9 cellular contexts compared by ENCODE assay signal in the genomic region with DNA sequence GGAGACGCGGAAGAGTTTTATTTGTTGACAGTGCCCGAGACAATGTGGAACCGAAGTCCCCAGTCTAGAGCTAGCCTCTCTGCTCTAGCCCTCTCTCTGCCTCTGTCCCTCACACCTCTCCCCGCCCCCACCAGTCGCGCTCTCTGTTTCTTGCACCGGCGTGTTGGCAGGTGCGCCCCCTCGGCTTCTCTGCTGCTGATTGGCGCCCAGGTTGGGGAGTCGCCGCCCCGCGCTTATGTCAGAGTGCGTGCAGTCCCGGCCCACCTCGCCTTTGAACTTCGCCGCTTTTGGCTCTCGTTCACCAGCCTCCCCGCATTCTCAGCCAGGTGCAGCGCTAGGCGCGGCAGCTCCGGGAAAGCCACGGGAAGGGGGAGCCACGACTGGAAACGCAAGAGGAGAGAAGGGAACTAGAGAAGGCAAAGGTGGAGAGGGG. TPM values are rescaled to one million over a fixed set of nuclear protein-coding genes. Genes with fewer than 3 reads are reported as not detected.
DNase-seq lines count a peak whose midpoint lies in the region; ATAC-seq, FAIRE-seq and TF ChIP-seq lines count a peak whose summit lies in the region.
"Had no signal": no experiment of that assay in that cellular context is flagged by ENCODE, and none has a peak within 500 bp of the region (broad histone marks: within the 10 kb centered on the region; RNA-seq: fewer than 3 reads in every experiment).

A gene (plus strand): TSS at position 315 of the 433 bp plus-strand sequence. CDS start 470 bp downstream, outside the sequence.

- intact Hi-C loops in left ventricle myocardium superior (cut with micrococcal nuclease) = no loop called here
- intact Hi-C loops in heart right ventricle (cut with DNase I) = no loop called here
- intact Hi-C loops in Panc1 (cut with micrococcal nuclease; ENCODE audit: unreplicated experiment) = no loop called here
- intact Hi-C loops in left colon (cut with DNase I, micrococcal nuclease) = no loop called here
- intact Hi-C loops in ovary (cut with DNase I) = no loop called here

- no TSS peak for BruUV-seq in Panc1 (replicated peaks; lab: Mats Ljungman, UMichigan)

- peaks cover 2 to 42% (median 20%) of the 10 kb centered on the region in 9 donors for H3K4me1 ChIP-seq in heart right ventricle
- peaks cover 21% of the 10 kb centered on the region for H3K4me1 ChIP-seq in Panc1 (ENCODE audit: control insufficient read depth, insufficient read depth, low read length)
- no peaks in the 10 kb centered on the region for H3K4me1 ChIP-seq in ovary (ENCODE audit: insufficient read depth)

- no peak for TF ChIP-seq EP300 in ovary (IDR thresholded peaks at IDR 0.05)

- TF ChIP-seq CTCF in heart right ventricle (IDR thresholded peaks at IDR 0.05) (no peak), Panc1 (IDR thresholded peaks at IDR 0.05) (no peak), ovary (IDR thresholded peaks at IDR 0.05) (no peak)

- peaks cover 38 to 98% (median 98%) of the 10 kb centered on the region in 7 donors for H3K27me3 ChIP-seq in heart right ventricle
- peaks cover 78% of the 10 kb centered on the region for H3K27me3 ChIP-seq in Panc1 (ENCODE audit: control insufficient read depth, insufficient read depth, low read length)
- no peaks in the 10 kb centered on the region for H3K27me3 ChIP-seq in ovary

- H3K4me3 ChIP-seq in heart right ventricle = peak within 1 kb of the TSS in 5 of 10 donors; percentile 14 to 27 (median 21)
- H3K4me3 ChIP-seq in Panc1 (ENCODE audit: low read depth in 2 of 2, low read length in 2 of 2) = peak within 1 kb of the TSS; percentile 9 to 36; a peak in 2 of 4 replicates
- no peak within 1 kb of the TSS for H3K4me3 ChIP-seq in ovary

- H3K27ac ChIP-seq in heart right ventricle (no peak within 1 kb of the TSS), Panc1 (ENCODE audit: low read length) (no peak within 1 kb of the TSS), ovary (no peak within 1 kb of the TSS)

- no peaks in the 10 kb centered on the region for H3K36me3 ChIP-seq in heart right ventricle
- H3K36me3 ChIP-seq in Panc1 (ENCODE audit: control insufficient read depth, insufficient read depth, low read length) = no peaks in the 10 kb centered on the region
- no peaks in the 10 kb centered on the region for H3K36me3 ChIP-seq in ovary

- TF ChIP-seq POLR2A in ovary (IDR thresholded peaks at IDR 0.05) = no peak

- no peak for FAIRE-seq in urothelium cell line (lab: Jason Lieb, UNC)

- in situ Hi-C loops in Panc1 (cut with HindIII; ENCODE audit: low pct_unique_long_range_greater_than_20kb, low sequenced_read_pairs) = no loop called here

- CTCF ChIA-PET in Panc1 (lab: Charles Lee) = no interaction called here

- POLR2A ChIA-PET in Panc1 (lab: Charles Lee) = no interaction called here

- WGBS in heart right ventricle, 2 donors = 1 to 2% methylated on average over 30 of the region's 30 CpGs
- WGBS in ovary, 3 donors = 1% methylated on average over 29 to 30 of the region's 30 CpGs

- ATAC-seq in left ventricle myocardium superior (no peak), heart right ventricle (no peak), Panc1 (no peak), left colon (peak; percentile 74), HG02588 (IDR thresholded peaks at IDR 0.05; ENCODE audit: unreplicated experiment) (no peak)

- no peaks in the 10 kb centered on the region for H3K9me3 ChIP-seq in heart right ventricle
- H3K9me3 ChIP-seq in Panc1 (ENCODE audit: control insufficient read depth, insufficient read depth, low read depth, low read length) = no peaks in the 10 kb centered on the region
- no peaks in the 10 kb centered on the region for H3K9me3 ChIP-seq in ovary

- peak; percentile 20 for DNase-seq in left ventricle myocardium superior
- DNase-seq in heart right ventricle = no peak
- no peak for DNase-seq in Panc1 (ENCODE audit: low read depth, low spot score)
- DNase-seq in left colon = peak; percentile 38 to 46
- DNase-seq in urothelium cell line (ENCODE audit: low spot score) = peak; percentile 64
- DNase-seq in C1 segment of cervical spinal cord (lab: John Stamatoyannopoulos, UW) = no peak
- DNase-seq in ovary = no peak

RNA-seq across cellular contexts. Expression of the gene that starts here (rescaled TPM):
- total RNA-seq in left ventricle myocardium superior (not detected), heart right ventricle (not detected), Panc1 (2021; ENCODE audit: unreplicated experiment) (not detected), left colon (not detected), ovary (not detected)
- polyA plus RNA-seq in heart right ventricle (not detected), ovary (not detected)
- polyA plus RNA-seq in Panc1 (2012; ENCODE audit: insufficient read length) = not detected
- total RNA-seq: glomerular endothelial cell had no signal

Comparison
In these comparisons a context has a peak if more than half of its experiments do, and no peak if none do; other contexts are left out.
1. Peak in DNase-seq in left ventricle myocardium superior; RNA of the gene not detected or under 1 TPM.
2. Peak in DNase-seq and ATAC-seq in left colon; RNA of the gene not detected or under 1 TPM.